Comparison of ENCODE assay signal across 8 cellular contexts in the genomic region with DNA sequence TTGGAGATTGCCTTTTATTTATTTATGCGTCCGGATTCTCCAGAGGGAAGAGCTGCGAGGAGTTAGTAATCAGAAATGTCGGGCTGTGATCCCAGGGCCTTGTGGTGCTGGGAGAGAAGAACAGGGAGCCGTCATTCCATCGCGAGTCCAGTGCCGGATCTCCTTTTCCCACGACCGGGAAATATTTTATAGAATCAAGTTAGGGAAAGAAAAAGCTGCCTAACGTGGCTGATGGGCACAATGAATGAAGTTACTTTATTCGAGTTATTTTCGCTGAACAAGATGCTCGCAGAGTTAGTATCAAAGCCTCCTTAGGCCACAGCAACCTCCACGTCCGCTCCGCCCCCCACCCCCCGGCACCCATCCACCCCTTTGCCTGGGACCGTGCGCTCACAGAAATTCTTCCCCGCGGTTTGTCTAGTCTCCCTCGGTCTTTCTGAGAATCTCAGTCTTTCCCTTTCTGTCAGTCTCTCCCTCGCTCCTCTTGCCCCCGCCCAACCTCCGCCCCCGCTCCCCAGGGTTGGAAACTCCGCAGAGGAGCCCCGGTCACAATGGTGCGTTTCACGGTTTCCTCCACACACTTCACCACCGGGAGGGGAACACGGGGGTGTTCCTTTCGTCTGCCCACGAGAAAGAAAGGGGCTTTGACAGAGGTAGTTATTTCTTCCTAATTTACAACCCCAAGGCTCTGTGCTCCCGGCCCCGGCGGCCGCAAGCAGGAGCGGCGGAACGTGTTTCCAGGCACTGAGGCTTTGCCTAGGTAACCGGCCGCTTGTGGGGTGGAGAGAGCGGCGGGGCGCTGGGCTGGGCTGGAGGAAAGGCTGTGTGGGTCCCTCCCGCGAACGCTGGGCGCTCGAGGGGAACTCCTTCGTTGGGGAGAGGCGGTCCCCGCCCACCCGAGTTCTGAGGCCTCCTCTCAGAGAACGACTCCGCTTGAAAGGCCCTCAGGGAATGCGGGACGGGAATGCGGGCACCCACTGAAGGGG. TPM values are rescaled to one million over a fixed set of nuclear protein-coding genes. Genes with fewer than 3 reads are reported as not detected.
A peak's percentile ranks its signal among the peaks of the same experiment; 100 is the strongest.
DNase-seq lines count a peak whose midpoint lies in the region; ATAC-seq, FAIRE-seq and TF ChIP-seq lines count a peak whose summit lies in the region.

No MANE protein-coding gene starts in this region.

- no peak for TF ChIP-seq CTCF in GM20000 (IDR thresholded peaks at IDR 0.05; ENCODE audit: extremely low read depth, missing control alignments)
- no peak for TF ChIP-seq CTCF in GM12878 (IDR thresholded peaks at IDR 0.05 in 2 of 3, conservative IDR thresholded peaks at IDR 0.05 in 1 of 3; ENCODE audit: control insufficient read depth in 2 of 3, extremely low read depth in 1 of 3, insufficient read depth in 1 of 3, low read depth in 3 of 3, low read length in 3 of 3)
- TF ChIP-seq CTCF in keratinocyte (optimal IDR thresholded peaks at IDR 0.05 in 1 of 3, IDR thresholded peaks at IDR 0.05 in 1 of 3, conservative IDR thresholded peaks at IDR 0.05 in 1 of 3; ENCODE audit: extremely low read depth in 1 of 3, insufficient read depth in 2 of 3, low read length in 3 of 3): no peak

- H3K36me3 ChIP-seq in GM12878 (ENCODE audit: control insufficient read depth in 2 of 2, insufficient read depth in 2 of 2, low read length in 1 of 2): no peaks in the 10 kb centered on the region
- no peaks in the 10 kb centered on the region for H3K36me3 ChIP-seq in keratinocyte (ENCODE audit: control insufficient read depth in 2 of 2, extremely low read depth in 1 of 2, insufficient read depth in 2 of 2, low read length in 2 of 2)

- in situ Hi-C loops in GM12878 (cut with MboI): loop anchor here (25.0 kb wide), 2 partner anchors 189 to 389 kb away; no protein-coding TSS in a partner anchor

- H3K4me3 ChIP-seq in GM12878 (peak overlapping the region; percentile 91), keratinocyte (ENCODE audit: control insufficient read depth in 2 of 3, extremely low read depth in 1 of 3, insufficient read depth in 2 of 3, low read depth in 1 of 3, low read length in 3 of 3) (peak overlapping the region; percentile 73 to 86 (median 81))

- H3K4me2 ChIP-seq in GM12878 (ENCODE audit: control insufficient read depth, insufficient read depth) (peak overlapping the region; percentile 85), keratinocyte (ENCODE audit: control insufficient read depth, extremely low read depth, insufficient read depth, low read depth, low read length) (peak overlapping the region; percentile 100)

- FAIRE-seq in GM12878 (lab: Jason Lieb, UNC): no peak
- no peak for FAIRE-seq in keratinocyte (lab: Jason Lieb, UNC)

- peaks cover 13% of the 10 kb centered on the region for H3K4me1 ChIP-seq in GM12878 (ENCODE audit: control insufficient read depth, insufficient read depth, low read length)
- peaks cover 27% of the 10 kb centered on the region for H3K4me1 ChIP-seq in keratinocyte (ENCODE audit: control insufficient read depth, extremely low read depth, insufficient read depth, low read length)

- H3K9me3 ChIP-seq in GM12878 (replicated peaks; ENCODE audit: control insufficient read depth, insufficient read depth, low read length): no peaks in the 10 kb centered on the region
- H3K9me3 ChIP-seq in keratinocyte (ENCODE audit: control insufficient read depth, low read depth, low read length): no peaks in the 10 kb centered on the region

- CTCF ChIA-PET in GM12878 (lab: Yijun Ruan, JAX): interaction anchor here (0.7 to 2.4 kb wide), 40 partner anchors 9 to 663 kb away, joined by 3 to 16 read pairs (median 4); a partner anchor contains a TSS

- H2AFZ ChIP-seq in GM12878 (ENCODE audit: control insufficient read depth, low read depth, low read length): peak overlapping the region; percentile 62
- peak overlapping the region; percentile 87 for H2AFZ ChIP-seq in keratinocyte (ENCODE audit: control insufficient read depth, low read length)

- no peak for TF ChIP-seq RAD21 in GM12878 (IDR thresholded peaks at IDR 0.05; ENCODE audit: insufficient read depth, low read depth, low read length)

- dilution Hi-C loops in keratinocyte (cut with MboI; ENCODE audit: extremely low pct_ligation_motif_present, low sequenced_read_pairs): no loop called here

- no peaks in the 10 kb centered on the region for H3K79me2 ChIP-seq in GM12878 (ENCODE audit: control insufficient read depth, insufficient read depth, low read length)
- no peaks in the 10 kb centered on the region for H3K79me2 ChIP-seq in keratinocyte (ENCODE audit: control insufficient read depth, insufficient read depth, low read length)

- DNase-seq in 8988T (peak; percentile 69), GM20000 (ENCODE audit: low spot score) (peak; percentile 73), T-helper 9 cell (peak; percentile 49), GM12878 (ENCODE audit: low read depth, low spot score) (no peak), keratinocyte (ENCODE audit: low read depth, low spot score) (no peak), DMS153 (lab: John Stamatoyannopoulos, UW) (no peak), DMS114 treated with DMSO at 0.1 percent for 48 hours (lab: John Stamatoyannopoulos, UW; ENCODE audit: unreplicated experiment) (no peak)
- DNase-seq in stimulated activated CD4-positive, alpha-beta T cell treated with anti-CD3 and anti-CD28 coated beads, Interleukin-12 subunit alpha, Interleukin-12 subunit beta, amount 100 ng/mL, for 48 hours (ENCODE audit: low read depth in 2 of 3, low spot score in 1 of 3): peak; percentile 69 to 87 (median 77)

- H3K9me1 ChIP-seq in keratinocyte (ENCODE audit: control insufficient read depth, extremely low read depth, insufficient read depth, low read length): no peaks in the 10 kb centered on the region

- TF ChIP-seq POLR2A in GM12878 (IDR thresholded peaks at IDR 0.05; ENCODE audit: low read depth, low read length): no peak

- H3K27me3 ChIP-seq in GM12878 (replicated peaks in 1 of 2; ENCODE audit: control insufficient read depth in 2 of 2, insufficient read depth in 2 of 2, low read length in 1 of 2) (peaks cover 0 to 7% of the 10 kb centered on the region in 2 experiments; a peak in 2 of 4 replicates), keratinocyte (ENCODE audit: control insufficient read depth, extremely low read depth, insufficient read depth, low read length) (peaks cover 58% of the 10 kb centered on the region)

- H3K9ac ChIP-seq in GM12878 (ENCODE audit: control insufficient read depth, insufficient read depth, low read length) (peak overlapping the region; percentile 52; the same call in 1 of the 2 replicates), keratinocyte (ENCODE audit: control insufficient read depth, extremely low read depth, insufficient read depth, low read length) (peak overlapping the region; percentile 74)

- WGBS in GM12878 (ENCODE audit: insufficient coverage, insufficient replicate concordance, low lambda C conversion rate, missing lambda C conversion rate): under 1% methylated on average over 46 of the region's 61 CpGs

- H4K20me1 ChIP-seq in GM12878 (ENCODE audit: control insufficient read depth, insufficient read depth) (no peaks in the 10 kb centered on the region; the same call in 1 of the 2 replicates), keratinocyte (ENCODE audit: control insufficient read depth, extremely low read depth, insufficient read depth, low read length) (no peaks in the 10 kb centered on the region)

- SMC1A ChIA-PET in GM12878 (lab: Charles Lee; ENCODE audit: uncharacterized antibody, unreplicated experiment): interaction anchor here (0.6 to 2.8 kb wide), 22 partner anchors 12 to 661 kb away, joined by 3 to 18 read pairs (median 4); no protein-coding TSS in a partner anchor

- TF ChIP-seq EP300 in GM12878 (IDR thresholded peaks at IDR 0.05; ENCODE audit: borderline replicate concordance in 1 of 2, control insufficient read depth in 1 of 2, low read depth in 2 of 2, low read length in 2 of 2): no peak

- POLR2A ChIA-PET in GM12878 (lab: Charles Lee): interaction anchor here (0.7 to 1.3 kb wide), 2 partner anchors 27 to 261 kb away, joined by 3 to 4 read pairs; no protein-coding TSS in a partner anchor

- RAD21 ChIA-PET in GM12878 (lab: Charles Lee; ENCODE audit: unreplicated experiment): interaction anchor here (0.9 to 3.5 kb wide), 23 partner anchors 12 to 642 kb away, joined by 3 to 18 read pairs (median 5); a partner anchor contains a TSS

- ATAC-seq in GM12878: peak; percentile 4

- intact Hi-C loops in GM12878 (cut with micrococcal nuclease; ENCODE audit: unreplicated experiment): loop anchor here (1.0 to 5.0 kb wide), 7 partner anchors 83 to 601 kb away; a partner anchor contains a TSS

- H3K27ac ChIP-seq in GM12878 (ENCODE audit: control insufficient read depth, insufficient read depth) (no peak overlapping the region), keratinocyte (ENCODE audit: control insufficient read depth, insufficient read depth, low read length) (no peak overlapping the region)

- no TSS peak for BruUV-seq in GM12878 (replicated peaks; lab: Mats Ljungman, UMichigan)

TF ChIP-seq in GM12878, 131 proteins besides CTCF, POLR2A, EP300 and RAD21 (continues in another document):
- no peak for TF ChIP-seq RFX5 (IDR thresholded peaks at IDR 0.05; ENCODE audit: low read depth, low read length)

RNA-seq across cellular contexts. Expression of a gene that starts 2.0 kb away (rescaled TPM):
- total RNA-seq in GM12878 (2013; cell fraction: nucleolus; rRNA removed): 6.2 and 7.1 TPM in 2 replicates
- total RNA-seq in GM12878 (2014; rRNA removed) (0.54 and 0.79 TPM in 2 replicates), GM12878 (2014; rRNA removed; fragmentation: Illumina TruSeq; extraction: Trizol) (0.40 and 0.51 TPM in 2 replicates), GM12878 (2021) (2.1 and 2.6 TPM in 2 replicates)
- 0.46 TPM for polyA plus RNA-seq in GM12878 (2011; ENCODE audit: low read depth)
- polyA plus RNA-seq in GM12878 (2011; rRNA removed) (0.64 and 0.79 TPM in 2 replicates), GM12878 (2014; fragmentation: Illumina TruSeq; extraction: Trizol) (1.1 and 1.6 TPM in 2 replicates), GM12878 (2014; fragmentation: Nextera tagmentation; extraction: Ambion mirVana) (under 1 TPM; 0.10 to 0.31 TPM), GM12878 (2014; rRNA removed) (0.81 and 0.83 TPM in 2 replicates), GM12878 (2016; fragmentation: Nextera tagmentation; extraction: Ambion mirVana) (under 1 TPM in 1 of 2 experiments, not detected in 1; 0.04 TPM), keratinocyte (0.13 to 0.16 TPM in 2 of 3 replicates, not detected in the other)
- polyA plus RNA-seq in GM12878 (2011; cell fraction: cytosol; rRNA removed): 0.33 and 0.58 TPM in 2 replicates
- polyA plus RNA-seq in GM12878 (2011; cell fraction: nucleus; rRNA removed): 1.4 and 1.7 TPM in 2 replicates
- polyA plus RNA-seq in GM12878 (2012): 0.88 and 1.8 TPM in 2 replicates
- polyA minus RNA-seq in GM12878 (2011; rRNA and poly(A)+ RNA removed): 0.73 and 0.88 TPM in 2 replicates
- 0.73 and 1.1 TPM in 2 replicates for polyA minus RNA-seq in GM12878 (2011; cell fraction: cytosol; rRNA and poly(A)+ RNA removed)
- 1.8 and 2.9 TPM in 2 replicates for polyA minus RNA-seq in GM12878 (2011; cell fraction: nucleus; rRNA and poly(A)+ RNA removed)
- polyA plus RNA-seq in keratinocyte (2011; ENCODE audit: low read depth): 0.32 TPM
- 0.02 and 0.09 TPM in 2 replicates for polyA plus RNA-seq in keratinocyte (2011; cell fraction: cytosol; rRNA removed)
- polyA plus RNA-seq in keratinocyte (2011; cell fraction: nucleus; rRNA removed): 2.1 and 4.3 TPM in 2 replicates
- 0.41 TPM in 1 of 2 replicates, not detected in the other for polyA plus RNA-seq in keratinocyte (2012; ENCODE audit: low replicate concordance)
- 1.1 to 1.2 TPM in 2 of 3 replicates, not detected in the other for polyA minus RNA-seq in keratinocyte
- polyA minus RNA-seq in keratinocyte (2011; cell fraction: cytosol; rRNA and poly(A)+ RNA removed): not detected
- 13.0 and 21.7 TPM in 2 replicates for polyA minus RNA-seq in keratinocyte (2011; cell fraction: nucleus; rRNA and poly(A)+ RNA removed)

Comparison
In these comparisons a context has a peak if more than half of its experiments do, and no peak if none do; other contexts are left out.
1. DNase-seq: peak in 8988T (single experiment), GM20000 (single experiment), T-helper 9 cell (single experiment) and stimulated activated CD4-positive, alpha-beta T cell treated with anti-CD3 and anti-CD28 coated beads, Interleukin-12 subunit alpha, Interleukin-12 subunit beta, amount 100 ng/mL, for 48 hours (3 of 3); none in GM12878 (single experiment), keratinocyte (single experiment), DMS153 (single experiment) and DMS114 treated with DMSO at 0.1 percent for 48 hours (single experiment).